ENCODE assay signal across 9 cellular contexts in the genomic region with DNA sequence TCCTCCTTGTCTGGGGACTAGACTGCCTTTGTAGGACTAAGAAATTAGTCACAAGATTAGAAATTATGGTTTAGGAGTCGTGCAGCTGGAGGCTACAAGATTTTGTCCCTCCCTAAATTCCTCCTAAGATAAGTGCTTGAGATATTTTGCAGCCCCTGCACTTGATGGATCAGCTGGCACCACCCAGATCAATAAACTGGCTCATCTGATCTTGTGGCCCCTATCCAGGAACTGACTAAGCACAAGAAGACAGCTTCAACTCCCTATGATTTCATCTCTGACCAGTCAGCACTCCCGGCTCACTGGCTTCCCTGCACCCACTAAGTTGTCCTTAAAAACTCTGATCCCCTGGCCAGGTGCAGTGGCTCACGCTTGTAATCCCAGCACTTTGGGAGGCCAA. TPM values are rescaled to one million over a fixed set of nuclear protein-coding genes. Genes with fewer than 3 reads are reported as not detected.
"Had no signal": no experiment of that assay in that cellular context is flagged by ENCODE, and none has a peak within 500 bp of the region (broad histone marks: within the 10 kb centered on the region; RNA-seq: fewer than 3 reads in every experiment).

No MANE protein-coding gene starts in this region.

RNA-seq across cellular contexts. Expression of gene SSMEM1, which starts 17.3 kb away (rescaled TPM):
- total RNA-seq: activated B cell treated with CpG ODN at 0.5 μM for 24 hours; activated CD4-positive, alpha-beta T cell treated with anti-CD3 and anti-CD28 coated beads, Interleukin-2, amount 10 ng/mL, durations not matched to agents 24 days and 14 days; activated T-helper 1 cell treated with anti-CD3 and anti-CD28 coated beads, Interleukin-12 subunit alpha, Interleukin-12 subunit beta, Interleukin-2, Interleukin-4 antibody, amounts not matched to agents 30 ng/mL and 10 ng/mL and 1 ng/mL, durations not matched to agents 14 hours and 24 hours and 36 hours; frontal cortex; heart left ventricle; left lung; right atrium auricular region; T-cell; tibial nerve had no signal
- polyA plus RNA-seq: heart left ventricle had no signal

RNA-seq across cellular contexts. Expression of gene CPA2, which starts 41.7 kb away (rescaled TPM):
- total RNA-seq: activated B cell treated with CpG ODN at 0.5 μM for 24 hours; activated T-helper 1 cell treated with anti-CD3 and anti-CD28 coated beads, Interleukin-12 subunit alpha, Interleukin-12 subunit beta, Interleukin-2, Interleukin-4 antibody, amounts not matched to agents 30 ng/mL and 10 ng/mL and 1 ng/mL, durations not matched to agents 14 hours and 24 hours and 36 hours; frontal cortex; left lung; right atrium auricular region had no signal
